In the genomic region with DNA sequence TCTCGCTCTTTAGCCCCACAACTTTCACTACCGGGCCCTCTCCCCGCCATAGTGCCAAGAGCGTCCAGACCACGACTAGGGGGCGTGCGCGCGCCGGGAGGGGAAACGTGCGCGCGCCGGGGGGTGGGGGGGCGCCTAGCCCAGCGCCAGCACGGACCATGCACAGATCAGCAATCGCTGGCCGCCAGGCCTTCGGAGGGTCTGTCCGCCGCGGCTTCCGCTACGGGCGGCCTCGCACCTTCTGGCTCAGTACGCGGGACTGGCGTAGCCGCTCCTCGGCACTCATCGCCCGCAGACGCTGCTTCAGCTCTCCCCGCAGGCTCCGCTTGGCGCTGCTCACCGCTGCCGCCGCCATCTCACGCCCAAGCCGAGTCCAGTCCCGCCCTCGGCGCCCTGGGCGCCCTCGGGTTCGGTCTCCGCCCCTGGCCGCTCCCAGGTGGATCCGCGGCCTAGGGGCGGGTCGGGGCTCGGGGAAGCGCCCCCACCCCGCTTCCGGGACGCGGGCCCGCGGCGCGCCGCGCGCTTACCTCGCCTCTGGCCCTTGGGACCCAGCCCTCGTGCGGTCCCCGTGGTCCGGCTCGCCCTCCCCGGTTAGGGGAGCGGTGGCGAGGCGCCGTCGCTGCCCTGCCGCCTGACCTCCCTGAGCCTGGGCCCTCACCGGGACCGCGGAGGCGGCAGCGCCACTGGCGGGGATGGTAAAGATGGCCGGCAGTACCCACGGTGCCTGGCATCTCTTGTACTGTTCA, we compare ENCODE assay signal across 8 cellular contexts. TPM values are rescaled to one million over a fixed set of nuclear protein-coding genes. Genes with fewer than 3 reads are reported as not detected.
DNase-seq lines count a peak whose midpoint lies in the region; ATAC-seq and TF ChIP-seq lines count a peak whose summit lies in the region.

Gene MTHFS, minus strand, starts transcription at position 381 of the 746 bp plus-strand sequence. Its CDS starts 26 bp downstream, at position 355.

- H3K4ac ChIP-seq in H9 (ENCODE audit: low read depth, low read length): no peak within 1 kb of the TSS

- H3K4me2 ChIP-seq in H9 (ENCODE audit: insufficient read depth, insufficient read length, low read length): peak within 1 kb of the TSS; percentile 85
- peak within 1 kb of the TSS; percentile 73 for H3K4me2 ChIP-seq in SK-N-SH

- no peaks in the 10 kb centered on the region for H3K36me3 ChIP-seq in GM06990 (ENCODE audit: control insufficient read depth, insufficient read depth, low read length)
- H3K36me3 ChIP-seq in SK-N-SH (replicated peaks in 1 of 2; ENCODE audit: control insufficient read depth in 1 of 2, insufficient read depth in 2 of 2, low read length in 1 of 2): peaks cover 8 to 9% of the 10 kb centered on the region in 2 experiments
- H3K36me3 ChIP-seq in thoracic aorta: no peaks in the 10 kb centered on the region

- H2AFZ ChIP-seq in H9 (ENCODE audit: low read length) (no peak within 1 kb of the TSS), SK-N-SH (ENCODE audit: low read depth) (peak within 1 kb of the TSS; percentile 84)

- POLR2A ChIA-PET in SK-N-SH (lab: Yijun Ruan, JAX): interaction anchor here (3.4 kb wide), 1 partner anchor 27 kb away, joined by 12 read pairs; no protein-coding TSS in a partner anchor

- no peak within 1 kb of the TSS for H4K91ac ChIP-seq in H9 (ENCODE audit: insufficient read length, low read depth, low read length)

- no peaks in the 10 kb centered on the region; the same call in 1 of the 2 replicates for H3K79me2 ChIP-seq in H9 (ENCODE audit: insufficient read depth, low read length)
- H3K79me2 ChIP-seq in SK-N-SH (ENCODE audit: insufficient read depth): peaks cover 6% of the 10 kb centered on the region; the same call in 1 of the 2 replicates

- CTCF ChIA-PET in SK-N-SH (lab: Yijun Ruan, JAX): interaction anchor here (1.1 kb wide), 1 partner anchor 9 kb away, joined by 3 read pairs; no protein-coding TSS in a partner anchor

- H3K4me1 ChIP-seq in H9 (ENCODE audit: insufficient read depth, low read length): no peaks in the 10 kb centered on the region
- H3K4me1 ChIP-seq in SK-N-SH (ENCODE audit: control insufficient read depth in 1 of 2, insufficient read depth in 2 of 2, low read depth in 1 of 2, low read length in 1 of 2): peaks cover 0 to 2% of the 10 kb centered on the region in 2 experiments; a peak in 2 of 4 replicates
- peaks cover 0 to 12% of the 10 kb centered on the region in 2 donors for H3K4me1 ChIP-seq in thoracic aorta (ENCODE audit: control insufficient read depth in 1 of 2, low read depth in 2 of 2)

- no peak within 1 kb of the TSS for H2AK5ac ChIP-seq in H9 (ENCODE audit: insufficient read length, low read length)

- peak; percentile 60 for TF ChIP-seq CTCF in GM06990 (IDR thresholded peaks at IDR 0.05; ENCODE audit: insufficient read depth, low read length, poor library complexity, severe bottlenecking)
- peak; percentile 58 for TF ChIP-seq CTCF in H9 (conservative IDR thresholded peaks at IDR 0.05)
- peak; percentile 36; the same call in 1 of the 2 replicates for TF ChIP-seq CTCF in SK-N-SH (IDR thresholded peaks at IDR 0.05)
- peak; percentile 23 for TF ChIP-seq CTCF in glutamatergic neuron (IDR thresholded peaks at IDR 0.05; ENCODE audit: partially characterized antibody, unreplicated experiment)
- peak; percentile 59 for TF ChIP-seq CTCF in osteocyte (IDR thresholded peaks at IDR 0.05)
- peak; percentile 27 for TF ChIP-seq CTCF in thoracic aorta (IDR thresholded peaks at IDR 0.05)

- H3K4me3 ChIP-seq in GM06990 (replicated peaks; ENCODE audit: low read depth, low read length) (peak within 1 kb of the TSS; percentile 76), SK-N-SH (ENCODE audit: low read depth in 2 of 2, low read length in 1 of 2) (peak within 1 kb of the TSS; percentile 61 to 65), thoracic aorta (peak within 1 kb of the TSS; percentile 94)

- H3K79me1 ChIP-seq in H9 (ENCODE audit: insufficient read depth, low read depth, low read length, poor library complexity, severe bottlenecking): no peaks in the 10 kb centered on the region

- no peak within 1 kb of the TSS for H4K5ac ChIP-seq in H9 (ENCODE audit: insufficient read length, low read depth, low read length)

- H3K9ac ChIP-seq in H9 (ENCODE audit: extremely low read depth, insufficient read length, low read length): peak within 1 kb of the TSS; percentile 86
- H3K9ac ChIP-seq in SK-N-SH: peak within 1 kb of the TSS; percentile 73

- TF ChIP-seq EP300 in SK-N-SH (IDR thresholded peaks at IDR 0.05; ENCODE audit: borderline replicate concordance in 1 of 2, low read depth in 1 of 2, low read length in 1 of 2): no peak

- H2BK12ac ChIP-seq in H9 (ENCODE audit: insufficient read length, low read depth, low read length): no peak within 1 kb of the TSS

- H3K27ac ChIP-seq in H9 (ENCODE audit: insufficient read length, low read depth, low read length): no peak within 1 kb of the TSS
- peak within 1 kb of the TSS; percentile 60 to 91 for H3K27ac ChIP-seq in SK-N-SH (ENCODE audit: low read depth in 2 of 2, low read length in 1 of 2)
- peak within 1 kb of the TSS; percentile 91 for H3K27ac ChIP-seq in thoracic aorta

- H3K4me1 Mint-ChIP-seq in H9 (peaks cover 14 to 17% of the 10 kb centered on the region in 2 experiments), glutamatergic neuron (ENCODE audit: low read depth, unreplicated experiment) (peaks cover 5% of the 10 kb centered on the region), osteocyte (ENCODE audit: unreplicated experiment) (peaks cover 19% of the 10 kb centered on the region)

- peak within 1 kb of the TSS; percentile 97 for H3K14ac ChIP-seq in H9 (ENCODE audit: insufficient read depth, low read length)

- H2BK5ac ChIP-seq in H9 (ENCODE audit: insufficient read length, low read length): no peak within 1 kb of the TSS

- H3K36me3 Mint-ChIP-seq in H9 (ENCODE audit: insufficient read depth in 1 of 3, low read depth in 3 of 3) (peaks cover 4 to 15% (median 15%) of the 10 kb centered on the region in 3 experiments; a peak in 6 of 7 replicates), glutamatergic neuron (ENCODE audit: unreplicated experiment) (no peaks in the 10 kb centered on the region), osteocyte (ENCODE audit: unreplicated experiment) (peaks cover 6% of the 10 kb centered on the region)
- H3K36me3 Mint-ChIP-seq in activated naive CD4-positive, alpha-beta T cell treated with anti-CD3 and anti-CD28 coated beads, Interleukin-2, amount 50 U/mL, for 72 hours: peaks cover 20 to 33% of the 10 kb centered on the region in 2 donors

- H3K27me3 Mint-ChIP-seq in H9 (ENCODE audit: low read depth) (no peaks in the 10 kb centered on the region), glutamatergic neuron (ENCODE audit: unreplicated experiment) (peaks cover 2% of the 10 kb centered on the region), osteocyte (ENCODE audit: unreplicated experiment) (no peaks in the 10 kb centered on the region)

- peak within 1 kb of the TSS; percentile 98 for H3K18ac ChIP-seq in H9 (ENCODE audit: insufficient read length, low read depth, low read length)

- H2BK15ac ChIP-seq in H9 (ENCODE audit: low read depth, low read length): no peak within 1 kb of the TSS

- H3K27ac Mint-ChIP-seq in H9 (peak within 1 kb of the TSS; percentile 97 to 99 (median 98)), glutamatergic neuron (ENCODE audit: unreplicated experiment) (peak within 1 kb of the TSS; percentile 94), osteocyte (ENCODE audit: unreplicated experiment) (peak within 1 kb of the TSS; percentile 99)
- H3K27ac Mint-ChIP-seq in activated naive CD4-positive, alpha-beta T cell treated with anti-CD3 and anti-CD28 coated beads, Interleukin-2, amount 50 U/mL, for 72 hours: peak within 1 kb of the TSS; percentile 98 to 100

- ATAC-seq in activated naive CD4-positive, alpha-beta T cell treated with anti-CD3 and anti-CD28 coated beads, Interleukin-2, amount 50 U/mL, for 72 hours: peak; percentile 76 to 86
- ATAC-seq in thoracic aorta (ENCODE audit: insufficient number of reproducible peaks, low FRiP score, low read depth): peak; percentile 68

- no peaks in the 10 kb centered on the region for H3K27me3 ChIP-seq in GM06990 (replicated peaks; ENCODE audit: control insufficient read depth, insufficient read depth, low read length)
- no peaks in the 10 kb centered on the region for H3K27me3 ChIP-seq in H9 (ENCODE audit: insufficient read depth, low read length)
- no peaks in the 10 kb centered on the region for H3K27me3 ChIP-seq in SK-N-SH (ENCODE audit: insufficient read depth)
- no peaks in the 10 kb centered on the region for H3K27me3 ChIP-seq in thoracic aorta (replicated peaks; ENCODE audit: insufficient read depth)

- no peaks in the 10 kb centered on the region for H4K20me1 ChIP-seq in H9 (ENCODE audit: control insufficient read depth, insufficient read depth, insufficient read length)
- no peaks in the 10 kb centered on the region for H4K20me1 ChIP-seq in SK-N-SH (ENCODE audit: insufficient read depth)

- no peak within 1 kb of the TSS for H4K8ac ChIP-seq in H9 (replicated peaks; ENCODE audit: insufficient read length, low read depth, low read length)

- H3T11ph ChIP-seq in H9 (ENCODE audit: low read length): no peak within 1 kb of the TSS

- no peak within 1 kb of the TSS for H3K23ac ChIP-seq in H9 (ENCODE audit: insufficient read length, low read depth, low read length)

- peak; percentile 30 for TF ChIP-seq RAD21 in SK-N-SH (IDR thresholded peaks at IDR 0.05; ENCODE audit: low read length)

- peaks cover 7% of the 10 kb centered on the region for H3F3A ChIP-seq in SK-N-SH (replicated peaks; ENCODE audit: insufficient read depth)

- H3K56ac ChIP-seq in H9 (ENCODE audit: insufficient read length, low read depth, low read length): no peak within 1 kb of the TSS

- peak within 1 kb of the TSS; percentile 92 to 96 for H3K4me3 Mint-ChIP-seq in H9
- peak within 1 kb of the TSS; percentile 96 for H3K4me3 Mint-ChIP-seq in glutamatergic neuron (ENCODE audit: unreplicated experiment)
- peak within 1 kb of the TSS; percentile 97 for H3K4me3 Mint-ChIP-seq in osteocyte (ENCODE audit: unreplicated experiment)

- H3K9me3 Mint-ChIP-seq in H9 (no peaks in the 10 kb centered on the region), glutamatergic neuron (ENCODE audit: unreplicated experiment) (no peaks in the 10 kb centered on the region), osteocyte (ENCODE audit: unreplicated experiment) (no peaks in the 10 kb centered on the region)
- peaks cover 6 to 8% of the 10 kb centered on the region in 2 donors for H3K9me3 Mint-ChIP-seq in activated naive CD4-positive, alpha-beta T cell treated with anti-CD3 and anti-CD28 coated beads, Interleukin-2, amount 50 U/mL, for 72 hours

- WGBS in H9 (ENCODE audit: extremely low coverage, insufficient read length, low lambda C conversion rate): no CpG with 5 or more reads among the region's 90 CpGs
- 14% methylated on average over 35 of the region's 90 CpGs for WGBS in SK-N-SH (ENCODE audit: low lambda C conversion rate)

- DNase-seq in GM06990 (ENCODE audit: extremely low read depth, insufficient read length) (peak; percentile 92), H9 (peak; percentile 77), M059J (ENCODE audit: low read depth) (peak; percentile 81), SK-N-SH (peak; percentile 88), glutamatergic neuron (peak; percentile 77), osteocyte (ENCODE audit: extremely low spot score, unreplicated experiment) (peak; percentile 89), thoracic aorta (ENCODE audit: low spot score) (peak; percentile 7)
- DNase-seq in activated naive CD4-positive, alpha-beta T cell treated with anti-CD3 and anti-CD28 coated beads, Interleukin-2, amount 50 U/mL, for 72 hours (ENCODE audit: low spot score in 2 of 2): peak; percentile 70 to 81

- H3K9me2 ChIP-seq in SK-N-SH: no peaks in the 10 kb centered on the region

- no peak within 1 kb of the TSS for H2BK20ac ChIP-seq in H9 (ENCODE audit: low read depth, low read length, poor library complexity, severe bottlenecking)

- no peaks in the 10 kb centered on the region for H3K9me3 ChIP-seq in H9 (ENCODE audit: control insufficient read depth, low read depth, low read length)
- no peaks in the 10 kb centered on the region for H3K9me3 ChIP-seq in SK-N-SH
- no peaks in the 10 kb centered on the region for H3K9me3 ChIP-seq in thoracic aorta

- peaks cover 7% of the 10 kb centered on the region for H3K23me2 ChIP-seq in H9 (ENCODE audit: insufficient read length, low read depth, low read length, poor library complexity, severe bottlenecking)

- no peak within 1 kb of the TSS for H2BK120ac ChIP-seq in H9 (ENCODE audit: low read depth, low read length, poor library complexity, severe bottlenecking)

RNA-seq across cellular contexts. Expression of gene MTHFS, which starts in this region (rescaled TPM):
- total RNA-seq in H9 (2021) (36.9 and 39.9 TPM in 2 replicates), glutamatergic neuron (ENCODE audit: unreplicated experiment) (3.8 TPM), osteocyte (12.0 and 12.2 TPM in 2 replicates), thoracic aorta (10 to 100 TPM in 1 of 2 donors, 1 to 10 TPM in 1; 6.2 to 30.6 TPM)
- total RNA-seq in M059J (2014; rRNA removed; shearing (Covaris generic)): 88.5 and 113 TPM in 2 replicates
- polyA plus RNA-seq in SK-N-SH (2012; rRNA removed): 21.1 and 21.9 TPM in 2 replicates
- 24.4 and 25.3 TPM in 2 replicates for polyA plus RNA-seq in SK-N-SH (2012; cell fraction: cytosol; rRNA removed)
- polyA plus RNA-seq in SK-N-SH (2012; cell fraction: nucleus; rRNA removed): 9.3 and 9.7 TPM in 2 replicates
- 10 to 100 TPM; 23.4 to 40.9 TPM for total RNA-seq in activated naive CD4-positive, alpha-beta T cell treated with anti-CD3 and anti-CD28 coated beads, Interleukin-2, amount 50 U/mL, for 72 hours

Comparison
In these comparisons a context has a peak if more than half of its experiments do, and no peak if none do; other contexts are left out.
1. DNase-seq: peak in every context shown above with its lines; median percentile 92 in GM06990; 89 in osteocyte; 88 in SK-N-SH; 81 in M059J; 77 in H9; 77 in glutamatergic neuron; 76 in activated naive CD4-positive, alpha-beta T cell treated with anti-CD3 and anti-CD28 coated beads, Interleukin-2, amount 50 U/mL, for 72 hours; 7 in thoracic aorta.